In the genomic region with DNA sequence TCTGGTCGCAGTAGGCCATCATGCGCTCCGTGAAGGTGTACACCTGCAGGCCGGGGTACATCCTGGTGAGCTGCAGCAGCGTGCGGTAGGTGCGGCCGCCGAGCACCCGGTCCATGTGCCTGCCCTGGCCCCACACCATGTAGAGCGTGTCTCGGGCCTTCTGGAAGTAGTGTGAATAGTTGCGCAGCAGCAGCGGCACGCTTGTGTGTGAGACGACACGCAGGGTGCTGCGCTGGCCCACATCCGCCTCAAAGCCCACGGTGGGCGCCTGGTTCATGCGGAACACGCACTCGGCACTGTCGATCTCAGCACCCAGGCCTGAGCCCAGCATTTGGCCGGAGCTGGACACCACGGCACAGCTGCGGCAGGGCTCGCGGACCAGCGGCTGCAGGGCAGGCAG, we compare ENCODE assay signal across 1 cellular context.
TF ChIP-seq lines count a peak whose summit lies in the region.

No MANE protein-coding gene starts in this region.

TF ChIP-seq in K562, 482 proteins besides CTCF, POLR2A, EP300 and RAD21:
- TF ChIP-seq RBFOX2 (IDR thresholded peaks at IDR 0.05; ENCODE audit: low read depth, low read length), result peak; percentile 51; the same call in 1 of the 2 replicates
- TF ChIP-seq SMAD2 (IDR thresholded peaks at IDR 0.05; ENCODE audit: low read depth, low read length), result no peak
